In genomic region chr11:4636962-4637661, GRCh38 we compare ENCODE assay signal across 8 cellular contexts. TPM values are rescaled to one million over a fixed set of nuclear protein-coding genes. Genes with fewer than 3 reads are reported as not detected.
DNase-seq lines count a peak whose midpoint lies in the region; ATAC-seq and TF ChIP-seq lines count a peak whose summit lies in the region.

OR51D1 (plus strand) TSS chr11:4637477; CDS start chr11:4639791, 2,314 bp downstream.

- H3K4me3 ChIP-seq in PC-9 (no peak within 1 kb of the TSS), fibroblast of villous mesenchyme (ENCODE audit: low read depth, low read length) (peak within 1 kb of the TSS; percentile 21), neuronal stem cell (ENCODE audit: low read length in 2 of 2) (no peak within 1 kb of the TSS), subcutaneous abdominal adipose tissue (ENCODE audit: low read depth in 1 of 5, low read length in 5 of 5) (peak within 1 kb of the TSS; percentile 54 to 71 (median 58))

- peak; percentile 78 for TF ChIP-seq RAD21 in Ishikawa (IDR thresholded peaks at IDR 0.05; ENCODE audit: low read depth)

- no CpG with 5 or more reads among the region's 21 CpGs for WGBS in neuronal stem cell (ENCODE audit: extremely low coverage in 2 of 2, insufficient read length in 2 of 2, insufficient replicate concordance in 1 of 2), 2 donors

- H3K4me1 ChIP-seq in PC-9 (replicated peaks; ENCODE audit: insufficient read depth) (no peaks in the 10 kb centered on the region), neuronal stem cell (ENCODE audit: control insufficient read depth in 2 of 2, insufficient read depth in 1 of 2, low read depth in 1 of 2, low read length in 2 of 2) (peaks cover 0 to 12% of the 10 kb centered on the region in 2 donors), subcutaneous abdominal adipose tissue (ENCODE audit: control insufficient read depth in 5 of 5, insufficient read depth in 5 of 5, low read length in 5 of 5) (peaks cover 0 to 24% (median 7%) of the 10 kb centered on the region in 5 donors)

- peak within 1 kb of the TSS; percentile 18 for H2BK12ac ChIP-seq in neuronal stem cell (ENCODE audit: low read length)

- H2AFZ ChIP-seq in PC-9 (no peak within 1 kb of the TSS), neuronal stem cell (ENCODE audit: low read length) (peak within 1 kb of the TSS; percentile 55)

- H3K4ac ChIP-seq in neuronal stem cell (ENCODE audit: low read length): no peak within 1 kb of the TSS

- no peak within 1 kb of the TSS for H2BK5ac ChIP-seq in neuronal stem cell (ENCODE audit: low read length)

- H3K27ac ChIP-seq in PC-9: no peak within 1 kb of the TSS
- H3K27ac ChIP-seq in neuronal stem cell (replicated peaks; ENCODE audit: low read length): no peak within 1 kb of the TSS
- no peak within 1 kb of the TSS for H3K27ac ChIP-seq in subcutaneous abdominal adipose tissue (ENCODE audit: low read depth, low read length)

- H4K8ac ChIP-seq in neuronal stem cell (ENCODE audit: low read depth, low read length): no peak within 1 kb of the TSS

- H3K14ac ChIP-seq in neuronal stem cell (ENCODE audit: low read length): no peak within 1 kb of the TSS

- H3K4me2 ChIP-seq in PC-9: no peak within 1 kb of the TSS
- peak within 1 kb of the TSS; percentile 29 for H3K4me2 ChIP-seq in neuronal stem cell (ENCODE audit: insufficient read depth, low read length, poor library complexity, severe bottlenecking)

- no peak within 1 kb of the TSS for H2BK120ac ChIP-seq in neuronal stem cell (ENCODE audit: low read depth, low read length)

- no peak for TF ChIP-seq EP300 in Ishikawa (IDR thresholded peaks at IDR 0.05; ENCODE audit: borderline replicate concordance)

- H3K9me3 ChIP-seq in PC-9 (ENCODE audit: insufficient read depth, low read depth) (no peaks in the 10 kb centered on the region), neuronal stem cell (replicated peaks in 1 of 2; ENCODE audit: control insufficient read depth in 2 of 2, insufficient read depth in 1 of 2, low read depth in 1 of 2, low read length in 2 of 2) (no peaks in the 10 kb centered on the region), subcutaneous abdominal adipose tissue (ENCODE audit: control insufficient read depth in 5 of 5, low read length in 5 of 5) (no peaks in the 10 kb centered on the region)

- CTCF ChIA-PET in PC-9 (lab: Charles Lee): no interaction called here

- no peaks in the 10 kb centered on the region for H3K79me2 ChIP-seq in PC-9 (ENCODE audit: low read depth)

- POLR2A ChIA-PET in PC-9 (lab: Charles Lee; ENCODE audit: unreplicated experiment): no interaction called here

- TF ChIP-seq CTCF in PC-9 (conservative IDR thresholded peaks at IDR 0.05) (peak; percentile 74), fibroblast of villous mesenchyme (IDR thresholded peaks at IDR 0.05; ENCODE audit: insufficient read depth, low read depth, low read length) (peak; percentile 93)

- 0 out of 2 replicates have a peak, but pooled peaks cover 5% of the 10 kb centered on the region for H3K27me3 ChIP-seq in PC-9 (ENCODE audit: insufficient read depth, low read depth)
- no peaks in the 10 kb centered on the region for H3K27me3 ChIP-seq in neuronal stem cell (ENCODE audit: control insufficient read depth in 3 of 3, insufficient read depth in 3 of 3, low read depth in 1 of 3, low read length in 3 of 3)
- H3K27me3 ChIP-seq in subcutaneous abdominal adipose tissue (ENCODE audit: control insufficient read depth in 5 of 5, insufficient read depth in 4 of 5, low read length in 5 of 5): peaks cover 0 to 5% (median 0%) of the 10 kb centered on the region in 5 donors

- no peak within 1 kb of the TSS for H2BK15ac ChIP-seq in neuronal stem cell (ENCODE audit: low read length)

- no peaks in the 10 kb centered on the region for H3K9me2 ChIP-seq in PC-9 (ENCODE audit: insufficient read depth)

- H4K91ac ChIP-seq in neuronal stem cell (ENCODE audit: low read depth, low read length, poor library complexity): no peak within 1 kb of the TSS

- intact Hi-C loops in PC-9 (cut with micrococcal nuclease; ENCODE audit: unreplicated experiment): loop anchor here (2.0 to 5.0 kb wide), 2 partner anchors 368 to 1170 kb away; partner anchors contain the start of gene OR52N2

- H4K20me1 ChIP-seq in PC-9 (ENCODE audit: insufficient read depth): no peaks in the 10 kb centered on the region

- H3K9ac ChIP-seq in neuronal stem cell (ENCODE audit: low read depth, low read length, poor library complexity) (no peak within 1 kb of the TSS), subcutaneous abdominal adipose tissue (ENCODE audit: low read length in 5 of 5) (peak within 1 kb of the TSS in 1 of 5 donors; percentile 51)

- BruUV-seq in PC-9 (replicated peaks; lab: Mats Ljungman, UMichigan): no TSS peak

- no peaks in the 10 kb centered on the region for H3F3A ChIP-seq in PC-9 (ENCODE audit: insufficient read depth, low read depth)

- no peaks in the 10 kb centered on the region for H3K36me3 ChIP-seq in PC-9 (ENCODE audit: low read depth)
- H3K36me3 ChIP-seq in neuronal stem cell (replicated peaks in 1 of 2; ENCODE audit: control insufficient read depth in 2 of 2, insufficient read depth in 2 of 2, low read length in 2 of 2): no peaks in the 10 kb centered on the region
- H3K36me3 ChIP-seq in subcutaneous abdominal adipose tissue (ENCODE audit: control insufficient read depth in 5 of 5, insufficient read depth in 5 of 5, low read length in 5 of 5): no peaks in the 10 kb centered on the region

- peak within 1 kb of the TSS; percentile 76 for H3K18ac ChIP-seq in neuronal stem cell (ENCODE audit: low read length)

- peak; percentile 94 for ATAC-seq in GM21723 (IDR thresholded peaks at IDR 0.05; ENCODE audit: unreplicated experiment)

- H3K79me1 ChIP-seq in neuronal stem cell (ENCODE audit: low read depth, low read length): no peaks in the 10 kb centered on the region

- DNase-seq in EH (ENCODE audit: low read depth): peak; percentile 68
- DNase-seq in PC-9: peak in 1 of 2 experiments; percentile 24
- peak; percentile 79 to 81 for DNase-seq in activated T-cell treated with anti-CD3 and anti-CD28 coated beads, Interleukin-2, amount 50 U/mL, for 48 hours
- peak; percentile 67 for DNase-seq in fibroblast of villous mesenchyme (ENCODE audit: low read depth)
- peak; percentile 73 for DNase-seq in neuronal stem cell (ENCODE audit: low spot score)

- H3K23ac ChIP-seq in neuronal stem cell (ENCODE audit: low read depth, low read length, poor library complexity): no peak within 1 kb of the TSS

- H2AK5ac ChIP-seq in neuronal stem cell (ENCODE audit: low read depth, low read length): no peak within 1 kb of the TSS

TF ChIP-seq in Ishikawa, 13 proteins besides CTCF, POLR2A, EP300 and RAD21:
- TF ChIP-seq, protein P1, sequence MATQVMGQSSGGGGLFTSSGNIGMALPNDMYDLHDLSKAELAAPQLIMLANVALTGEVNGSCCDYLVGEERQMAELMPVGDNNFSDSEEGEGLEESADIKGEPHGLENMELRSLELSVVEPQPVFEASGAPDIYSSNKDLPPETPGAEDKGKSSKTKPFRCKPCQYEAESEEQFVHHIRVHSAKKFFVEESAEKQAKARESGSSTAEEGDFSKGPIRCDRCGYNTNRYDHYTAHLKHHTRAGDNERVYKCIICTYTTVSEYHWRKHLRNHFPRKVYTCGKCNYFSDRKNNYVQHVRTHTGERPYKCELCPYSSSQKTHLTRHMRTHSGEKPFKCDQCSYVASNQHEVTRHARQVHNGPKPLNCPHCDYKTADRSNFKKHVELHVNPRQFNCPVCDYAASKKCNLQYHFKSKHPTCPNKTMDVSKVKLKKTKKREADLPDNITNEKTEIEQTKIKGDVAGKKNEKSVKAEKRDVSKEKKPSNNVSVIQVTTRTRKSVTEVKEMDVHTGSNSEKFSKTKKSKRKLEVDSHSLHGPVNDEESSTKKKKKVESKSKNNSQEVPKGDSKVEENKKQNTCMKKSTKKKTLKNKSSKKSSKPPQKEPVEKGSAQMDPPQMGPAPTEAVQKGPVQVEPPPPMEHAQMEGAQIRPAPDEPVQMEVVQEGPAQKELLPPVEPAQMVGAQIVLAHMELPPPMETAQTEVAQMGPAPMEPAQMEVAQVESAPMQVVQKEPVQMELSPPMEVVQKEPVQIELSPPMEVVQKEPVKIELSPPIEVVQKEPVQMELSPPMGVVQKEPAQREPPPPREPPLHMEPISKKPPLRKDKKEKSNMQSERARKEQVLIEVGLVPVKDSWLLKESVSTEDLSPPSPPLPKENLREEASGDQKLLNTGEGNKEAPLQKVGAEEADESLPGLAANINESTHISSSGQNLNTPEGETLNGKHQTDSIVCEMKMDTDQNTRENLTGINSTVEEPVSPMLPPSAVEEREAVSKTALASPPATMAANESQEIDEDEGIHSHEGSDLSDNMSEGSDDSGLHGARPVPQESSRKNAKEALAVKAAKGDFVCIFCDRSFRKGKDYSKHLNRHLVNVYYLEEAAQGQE (IDR thresholded peaks at IDR 0.05; ENCODE audit: low read depth): no peak
- no peak for TF ChIP-seq USF1 (IDR thresholded peaks at IDR 0.05)
- TF ChIP-seq TCF12 (IDR thresholded peaks at IDR 0.05; ENCODE audit: low read depth): no peak
- TF ChIP-seq, protein P2, sequence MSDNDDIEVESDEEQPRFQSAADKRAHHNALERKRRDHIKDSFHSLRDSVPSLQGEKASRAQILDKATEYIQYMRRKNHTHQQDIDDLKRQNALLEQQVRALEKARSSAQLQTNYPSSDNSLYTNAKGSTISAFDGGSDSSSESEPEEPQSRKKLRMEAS (IDR thresholded peaks at IDR 0.05): no peak
- TF ChIP-seq YY1 (IDR thresholded peaks at IDR 0.05; ENCODE audit: low read depth): no peak
- TF ChIP-seq TAF1 (IDR thresholded peaks at IDR 0.05; ENCODE audit: low read depth): no peak
- TF ChIP-seq CEBPB (IDR thresholded peaks at IDR 0.05): no peak
- TF ChIP-seq FOXM1 (IDR thresholded peaks at IDR 0.05; ENCODE audit: borderline replicate concordance, low read depth): no peak
- TF ChIP-seq EGR1 (IDR thresholded peaks at IDR 0.05): no peak
- TF ChIP-seq ZBTB7A (IDR thresholded peaks at IDR 0.05; ENCODE audit: low read depth): no peak
- TF ChIP-seq NFIC (IDR thresholded peaks at IDR 0.05): no peak
- no peak for TF ChIP-seq TEAD4 (IDR thresholded peaks at IDR 0.05)
- TF ChIP-seq CREB1 (IDR thresholded peaks at IDR 0.05; ENCODE audit: low read depth): no peak

RNA-seq across cellular contexts. Expression of gene OR51D1, which starts in this region (rescaled TPM):
- total RNA-seq in PC-9 (2021): not detected in 2 replicates
- total RNA-seq in fibroblast of villous mesenchyme: not detected in 2 replicates
- polyA plus RNA-seq in neuronal stem cell (2013, experiment 1 of 2): not detected
- not detected for polyA plus RNA-seq in neuronal stem cell (2013, experiment 2 of 2)

Comparison
In these comparisons a context has a peak if more than half of its experiments do, and no peak if none do; other contexts are left out.
1. Peak in DNase-seq and H3K4me3 ChIP-seq in fibroblast of villous mesenchyme; RNA of the gene not detected or under 1 TPM.
2. H3K4me3 ChIP-seq: peak in subcutaneous abdominal adipose tissue (5 of 5); none in PC-9 (single experiment) and neuronal stem cell (0 of 2).